1 cellular context compared by ENCODE assay signal in the genomic region with DNA sequence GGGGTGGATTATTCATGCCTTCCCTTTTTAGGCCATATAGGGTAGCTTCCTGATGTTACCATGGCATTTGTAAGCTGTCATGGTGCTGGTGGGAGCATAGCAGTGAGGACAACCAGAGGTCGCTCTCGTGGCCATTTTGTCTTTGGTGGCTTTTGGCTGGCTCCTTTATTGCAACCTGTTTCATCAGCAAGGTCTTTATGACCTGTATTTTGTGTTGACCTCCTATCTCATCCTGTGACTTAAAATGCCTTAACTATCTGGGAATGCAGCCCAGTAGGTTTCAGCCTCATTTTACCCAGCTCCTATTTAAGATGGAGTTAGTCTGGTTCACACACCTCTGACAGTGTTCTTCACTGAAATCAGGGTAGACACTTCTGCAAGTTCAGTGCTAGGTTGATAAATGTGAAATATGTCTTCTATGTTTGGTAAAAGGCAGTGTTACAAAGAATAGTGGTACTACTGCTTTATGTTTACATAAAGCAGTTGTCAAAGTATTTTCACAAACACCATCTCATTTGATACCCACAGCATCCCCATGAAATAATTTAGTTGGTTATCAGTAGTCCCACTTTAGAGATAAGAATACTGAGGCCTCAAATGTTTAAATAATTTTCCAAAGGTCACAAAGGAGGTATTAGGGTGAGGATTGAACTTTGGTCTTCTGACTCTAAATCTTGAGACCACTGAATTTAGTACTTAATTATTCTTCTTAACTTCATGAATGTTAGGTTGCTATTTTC.
TF ChIP-seq lines count a peak whose summit lies in the region.

No MANE protein-coding gene starts in this region.

TF ChIP-seq in K562, 482 proteins besides CTCF, POLR2A, EP300 and RAD21 (continued from another document and continues in another):
- TF ChIP-seq, protein P1, sequence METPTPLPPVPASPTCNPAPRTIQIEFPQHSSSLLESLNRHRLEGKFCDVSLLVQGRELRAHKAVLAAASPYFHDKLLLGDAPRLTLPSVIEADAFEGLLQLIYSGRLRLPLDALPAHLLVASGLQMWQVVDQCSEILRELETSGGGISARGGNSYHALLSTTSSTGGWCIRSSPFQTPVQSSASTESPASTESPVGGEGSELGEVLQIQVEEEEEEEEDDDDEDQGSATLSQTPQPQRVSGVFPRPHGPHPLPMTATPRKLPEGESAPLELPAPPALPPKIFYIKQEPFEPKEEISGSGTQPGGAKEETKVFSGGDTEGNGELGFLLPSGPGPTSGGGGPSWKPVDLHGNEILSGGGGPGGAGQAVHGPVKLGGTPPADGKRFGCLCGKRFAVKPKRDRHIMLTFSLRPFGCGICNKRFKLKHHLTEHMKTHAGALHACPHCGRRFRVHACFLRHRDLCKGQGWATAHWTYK (CRISPR knock-in tag; IDR thresholded peaks at IDR 0.05): peak; percentile 80; the same call in 1 of the 2 replicates
- no peak for TF ChIP-seq KAT2B (IDR thresholded peaks at IDR 0.05; ENCODE audit: low read depth, low read length)
- TF ChIP-seq PHTF2 (CRISPR knock-in tag; IDR thresholded peaks at IDR 0.05): 0 out of 2 replicates have a peak, but pooled peaks have one; percentile 55
- no peak for TF ChIP-seq ZNF274 (IDR thresholded peaks at IDR 0.05; ENCODE audit: borderline replicate concordance, low read depth, low read length)
- no peak for TF ChIP-seq NCOA6 (IDR thresholded peaks at IDR 0.05)
- TF ChIP-seq ELF4 (CRISPR knock-in tag; IDR thresholded peaks at IDR 0.05): no peak
- TF ChIP-seq NR3C1 (CRISPR knock-in tag; IDR thresholded peaks at IDR 0.05): no peak
- TF ChIP-seq, protein P2, sequence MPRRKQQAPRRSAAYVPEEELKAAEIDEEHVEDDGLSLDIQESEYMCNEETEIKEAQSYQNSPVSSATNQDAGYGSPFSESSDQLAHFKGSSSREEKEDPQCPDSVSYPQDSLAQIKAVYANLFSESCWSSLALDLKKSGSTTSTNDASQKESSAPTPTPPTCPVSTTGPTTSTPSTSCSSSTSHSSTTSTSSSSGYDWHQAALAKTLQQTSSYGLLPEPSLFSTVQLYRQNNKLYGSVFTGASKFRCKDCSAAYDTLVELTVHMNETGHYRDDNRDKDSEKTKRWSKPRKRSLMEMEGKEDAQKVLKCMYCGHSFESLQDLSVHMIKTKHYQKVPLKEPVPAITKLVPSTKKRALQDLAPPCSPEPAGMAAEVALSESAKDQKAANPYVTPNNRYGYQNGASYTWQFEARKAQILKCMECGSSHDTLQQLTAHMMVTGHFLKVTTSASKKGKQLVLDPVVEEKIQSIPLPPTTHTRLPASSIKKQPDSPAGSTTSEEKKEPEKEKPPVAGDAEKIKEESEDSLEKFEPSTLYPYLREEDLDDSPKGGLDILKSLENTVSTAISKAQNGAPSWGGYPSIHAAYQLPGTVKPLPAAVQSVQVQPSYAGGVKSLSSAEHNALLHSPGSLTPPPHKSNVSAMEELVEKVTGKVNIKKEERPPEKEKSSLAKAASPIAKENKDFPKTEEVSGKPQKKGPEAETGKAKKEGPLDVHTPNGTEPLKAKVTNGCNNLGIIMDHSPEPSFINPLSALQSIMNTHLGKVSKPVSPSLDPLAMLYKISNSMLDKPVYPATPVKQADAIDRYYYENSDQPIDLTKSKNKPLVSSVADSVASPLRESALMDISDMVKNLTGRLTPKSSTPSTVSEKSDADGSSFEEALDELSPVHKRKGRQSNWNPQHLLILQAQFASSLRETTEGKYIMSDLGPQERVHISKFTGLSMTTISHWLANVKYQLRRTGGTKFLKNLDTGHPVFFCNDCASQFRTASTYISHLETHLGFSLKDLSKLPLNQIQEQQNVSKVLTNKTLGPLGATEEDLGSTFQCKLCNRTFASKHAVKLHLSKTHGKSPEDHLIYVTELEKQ (CRISPR knock-in tag; IDR thresholded peaks at IDR 0.05): peak; percentile 94
- no peak for TF ChIP-seq ETV6 (IDR thresholded peaks at IDR 0.05; ENCODE audit: borderline replicate concordance in 1 of 2, low read depth in 2 of 2, low read length in 1 of 2)
- TF ChIP-seq ETV6 (CRISPR knock-in tag; IDR thresholded peaks at IDR 0.05; ENCODE audit: borderline replicate concordance): no peak
- TF ChIP-seq E2F3 (CRISPR knock-in tag; IDR thresholded peaks at IDR 0.05): no peak
- no peak for TF ChIP-seq RNF2 (IDR thresholded peaks at IDR 0.05)
- TF ChIP-seq ELF2 (CRISPR knock-in tag; IDR thresholded peaks at IDR 0.05): 0 out of 2 replicates have a peak, but pooled peaks have one; percentile 55
- 0 out of 2 replicates have a peak, but pooled peaks have one; percentile 65 for TF ChIP-seq TCFL5 (CRISPR knock-in tag; conservative IDR thresholded peaks at IDR 0.05)
- no peak; the same call in 1 of the 2 replicates for TF ChIP-seq NR2C1 (IDR thresholded peaks at IDR 0.05)
- TF ChIP-seq NR2C1 (tag; IDR thresholded peaks at IDR 0.05): peak; percentile 93
- TF ChIP-seq, protein P3, sequence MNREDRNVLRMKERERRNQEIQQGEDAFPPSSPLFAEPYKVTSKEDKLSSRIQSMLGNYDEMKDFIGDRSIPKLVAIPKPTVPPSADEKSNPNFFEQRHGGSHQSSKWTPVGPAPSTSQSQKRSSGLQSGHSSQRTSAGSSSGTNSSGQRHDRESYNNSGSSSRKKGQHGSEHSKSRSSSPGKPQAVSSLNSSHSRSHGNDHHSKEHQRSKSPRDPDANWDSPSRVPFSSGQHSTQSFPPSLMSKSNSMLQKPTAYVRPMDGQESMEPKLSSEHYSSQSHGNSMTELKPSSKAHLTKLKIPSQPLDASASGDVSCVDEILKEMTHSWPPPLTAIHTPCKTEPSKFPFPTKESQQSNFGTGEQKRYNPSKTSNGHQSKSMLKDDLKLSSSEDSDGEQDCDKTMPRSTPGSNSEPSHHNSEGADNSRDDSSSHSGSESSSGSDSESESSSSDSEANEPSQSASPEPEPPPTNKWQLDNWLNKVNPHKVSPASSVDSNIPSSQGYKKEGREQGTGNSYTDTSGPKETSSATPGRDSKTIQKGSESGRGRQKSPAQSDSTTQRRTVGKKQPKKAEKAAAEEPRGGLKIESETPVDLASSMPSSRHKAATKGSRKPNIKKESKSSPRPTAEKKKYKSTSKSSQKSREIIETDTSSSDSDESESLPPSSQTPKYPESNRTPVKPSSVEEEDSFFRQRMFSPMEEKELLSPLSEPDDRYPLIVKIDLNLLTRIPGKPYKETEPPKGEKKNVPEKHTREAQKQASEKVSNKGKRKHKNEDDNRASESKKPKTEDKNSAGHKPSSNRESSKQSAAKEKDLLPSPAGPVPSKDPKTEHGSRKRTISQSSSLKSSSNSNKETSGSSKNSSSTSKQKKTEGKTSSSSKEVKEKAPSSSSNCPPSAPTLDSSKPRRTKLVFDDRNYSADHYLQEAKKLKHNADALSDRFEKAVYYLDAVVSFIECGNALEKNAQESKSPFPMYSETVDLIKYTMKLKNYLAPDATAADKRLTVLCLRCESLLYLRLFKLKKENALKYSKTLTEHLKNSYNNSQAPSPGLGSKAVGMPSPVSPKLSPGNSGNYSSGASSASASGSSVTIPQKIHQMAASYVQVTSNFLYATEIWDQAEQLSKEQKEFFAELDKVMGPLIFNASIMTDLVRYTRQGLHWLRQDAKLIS (CRISPR knock-in tag; IDR thresholded peaks at IDR 0.05): no peak
- TF ChIP-seq MEF2D (tag; conservative IDR thresholded peaks at IDR 0.05; ENCODE audit: low read depth): peak; percentile 94
- TF ChIP-seq HCFC1 (IDR thresholded peaks at IDR 0.05; ENCODE audit: low read depth, low read length): no peak
- no peak for TF ChIP-seq ZNF263 (CRISPR knock-in tag; IDR thresholded peaks at IDR 0.05; ENCODE audit: borderline replicate concordance)
- TF ChIP-seq, protein P4, sequence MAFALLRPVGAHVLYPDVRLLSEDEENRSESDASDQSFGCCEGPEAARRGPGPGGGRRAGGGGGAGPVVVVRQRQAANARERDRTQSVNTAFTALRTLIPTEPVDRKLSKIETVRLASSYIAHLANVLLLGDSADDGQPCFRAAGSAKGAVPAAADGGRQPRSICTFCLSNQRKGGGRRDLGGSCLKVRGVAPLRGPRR (CRISPR knock-in tag; IDR thresholded peaks at IDR 0.05): no peak
- TF ChIP-seq SRF (CRISPR knock-in tag; IDR thresholded peaks at IDR 0.05): peak; percentile 32 to 91; a peak in 2 of 4 replicates
- no peak for TF ChIP-seq SAP30 (IDR thresholded peaks at IDR 0.05; ENCODE audit: borderline replicate concordance, insufficient read depth, low read depth, low read length, poor library complexity, severe bottlenecking)
- TF ChIP-seq ESRRA (IDR thresholded peaks at IDR 0.05; ENCODE audit: borderline replicate concordance, low read depth): peak; percentile 84
- TF ChIP-seq THRAP3 (IDR thresholded peaks at IDR 0.05; ENCODE audit: borderline replicate concordance): no peak
- no peak for TF ChIP-seq HMG20B (CRISPR knock-in tag; IDR thresholded peaks at IDR 0.05)
- TF ChIP-seq KLF13 (tag; IDR thresholded peaks at IDR 0.05; ENCODE audit: borderline replicate concordance, low read depth): peak; percentile 90
- TF ChIP-seq, protein P5, sequence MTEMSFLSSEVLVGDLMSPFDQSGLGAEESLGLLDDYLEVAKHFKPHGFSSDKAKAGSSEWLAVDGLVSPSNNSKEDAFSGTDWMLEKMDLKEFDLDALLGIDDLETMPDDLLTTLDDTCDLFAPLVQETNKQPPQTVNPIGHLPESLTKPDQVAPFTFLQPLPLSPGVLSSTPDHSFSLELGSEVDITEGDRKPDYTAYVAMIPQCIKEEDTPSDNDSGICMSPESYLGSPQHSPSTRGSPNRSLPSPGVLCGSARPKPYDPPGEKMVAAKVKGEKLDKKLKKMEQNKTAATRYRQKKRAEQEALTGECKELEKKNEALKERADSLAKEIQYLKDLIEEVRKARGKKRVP (CRISPR knock-in tag; IDR thresholded peaks at IDR 0.05): peak; percentile 65
- peak; percentile 97 for TF ChIP-seq ZNF668 (CRISPR knock-in tag; IDR thresholded peaks at IDR 0.05)
- TF ChIP-seq GABPB2 (CRISPR knock-in tag; conservative IDR thresholded peaks at IDR 0.05): peak; percentile 66; the same call in 1 of the 2 replicates
- TF ChIP-seq ATF1 (CRISPR knock-in tag; IDR thresholded peaks at IDR 0.05): no peak
- TF ChIP-seq ATF1 (tag; IDR thresholded peaks at IDR 0.05): peak; percentile 39; the same call in 1 of the 2 replicates
- peak; percentile 99 for TF ChIP-seq DMBX1 (CRISPR knock-in tag; IDR thresholded peaks at IDR 0.05; ENCODE audit: borderline replicate concordance)
- peak; percentile 93 for TF ChIP-seq RHOXF2B (CRISPR knock-in tag; conservative IDR thresholded peaks at IDR 0.05)
- TF ChIP-seq ZNF75A (CRISPR knock-in tag; IDR thresholded peaks at IDR 0.05): no peak
- no peak for TF ChIP-seq ZBTB8A (IDR thresholded peaks at IDR 0.05; ENCODE audit: partially characterized antibody)
- TF ChIP-seq, protein P6, sequence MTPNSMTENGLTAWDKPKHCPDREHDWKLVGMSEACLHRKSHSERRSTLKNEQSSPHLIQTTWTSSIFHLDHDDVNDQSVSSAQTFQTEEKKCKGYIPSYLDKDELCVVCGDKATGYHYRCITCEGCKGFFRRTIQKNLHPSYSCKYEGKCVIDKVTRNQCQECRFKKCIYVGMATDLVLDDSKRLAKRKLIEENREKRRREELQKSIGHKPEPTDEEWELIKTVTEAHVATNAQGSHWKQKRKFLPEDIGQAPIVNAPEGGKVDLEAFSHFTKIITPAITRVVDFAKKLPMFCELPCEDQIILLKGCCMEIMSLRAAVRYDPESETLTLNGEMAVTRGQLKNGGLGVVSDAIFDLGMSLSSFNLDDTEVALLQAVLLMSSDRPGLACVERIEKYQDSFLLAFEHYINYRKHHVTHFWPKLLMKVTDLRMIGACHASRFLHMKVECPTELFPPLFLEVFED (CRISPR knock-in tag; conservative IDR thresholded peaks at IDR 0.05): peak; percentile 94; the same call in 1 of the 2 replicates
- peak; percentile 87 for TF ChIP-seq ZNF212 (CRISPR knock-in tag; IDR thresholded peaks at IDR 0.05)
- peak; percentile 98 for TF ChIP-seq HDAC8 (tag; IDR thresholded peaks at IDR 0.05)
- TF ChIP-seq, protein P7, sequence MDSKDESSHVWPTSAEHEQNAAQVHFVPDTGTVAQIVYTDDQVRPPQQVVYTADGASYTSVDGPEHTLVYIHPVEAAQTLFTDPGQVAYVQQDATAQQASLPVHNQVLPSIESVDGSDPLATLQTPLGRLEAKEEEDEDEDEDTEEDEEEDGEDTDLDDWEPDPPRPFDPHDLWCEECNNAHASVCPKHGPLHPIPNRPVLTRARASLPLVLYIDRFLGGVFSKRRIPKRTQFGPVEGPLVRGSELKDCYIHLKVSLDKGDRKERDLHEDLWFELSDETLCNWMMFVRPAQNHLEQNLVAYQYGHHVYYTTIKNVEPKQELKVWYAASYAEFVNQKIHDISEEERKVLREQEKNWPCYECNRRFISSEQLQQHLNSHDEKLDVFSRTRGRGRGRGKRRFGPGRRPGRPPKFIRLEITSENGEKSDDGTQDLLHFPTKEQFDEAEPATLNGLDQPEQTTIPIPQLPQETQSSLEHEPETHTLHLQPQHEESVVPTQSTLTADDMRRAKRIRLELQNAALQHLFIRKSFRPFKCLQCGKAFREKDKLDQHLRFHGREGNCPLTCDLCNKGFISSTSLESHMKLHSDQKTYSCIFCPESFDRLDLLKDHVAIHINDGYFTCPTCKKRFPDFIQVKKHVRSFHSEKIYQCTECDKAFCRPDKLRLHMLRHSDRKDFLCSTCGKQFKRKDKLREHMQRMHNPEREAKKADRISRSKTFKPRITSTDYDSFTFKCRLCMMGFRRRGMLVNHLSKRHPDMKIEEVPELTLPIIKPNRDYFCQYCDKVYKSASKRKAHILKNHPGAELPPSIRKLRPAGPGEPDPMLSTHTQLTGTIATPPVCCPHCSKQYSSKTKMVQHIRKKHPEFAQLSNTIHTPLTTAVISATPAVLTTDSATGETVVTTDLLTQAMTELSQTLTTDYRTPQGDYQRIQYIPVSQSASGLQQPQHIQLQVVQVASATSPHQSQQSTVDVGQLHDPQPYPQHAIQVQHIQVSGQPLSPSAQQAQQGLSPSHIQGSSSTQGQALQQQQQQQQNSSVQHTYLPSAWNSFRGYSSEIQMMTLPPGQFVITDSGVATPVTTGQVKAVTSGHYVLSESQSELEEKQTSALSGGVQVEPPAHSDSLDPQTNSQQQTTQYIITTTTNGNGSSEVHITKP (IDR thresholded peaks at IDR 0.05; ENCODE audit: partially characterized antibody): no peak
- TF ChIP-seq RFX1 (IDR thresholded peaks at IDR 0.05): peak; percentile 44
- TF ChIP-seq, protein P8, sequence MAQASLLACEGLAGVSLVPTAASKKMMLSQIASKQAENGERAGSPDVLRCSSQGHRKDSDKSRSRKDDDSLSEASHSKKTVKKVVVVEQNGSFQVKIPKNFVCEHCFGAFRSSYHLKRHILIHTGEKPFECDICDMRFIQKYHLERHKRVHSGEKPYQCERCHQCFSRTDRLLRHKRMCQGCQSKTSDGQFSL (CRISPR knock-in tag; IDR thresholded peaks at IDR 0.05): no peak
- TF ChIP-seq, protein P8 (tag; IDR thresholded peaks at IDR 0.05): peak in 1 of 2 experiments; percentile 98; a peak in 2 of 4 replicates
- no peak for TF ChIP-seq ZNF436 (CRISPR knock-in tag; IDR thresholded peaks at IDR 0.05)
- TF ChIP-seq BMI1 (IDR thresholded peaks at IDR 0.05; ENCODE audit: low read length): no peak
- peak; percentile 33; the same call in 1 of the 2 replicates for TF ChIP-seq ZNF707 (CRISPR knock-in tag; conservative IDR thresholded peaks at IDR 0.05)
- peak; percentile 77 for TF ChIP-seq TAF7 (tag; IDR thresholded peaks at IDR 0.05)
- no peak for TF ChIP-seq ZNF57 (CRISPR knock-in tag; IDR thresholded peaks at IDR 0.05)
- no peak for TF ChIP-seq MCM2 (IDR thresholded peaks at IDR 0.05; ENCODE audit: low read depth)
- no peak for TF ChIP-seq FOXK2 (conservative IDR thresholded peaks at IDR 0.05 in 1 of 2, IDR thresholded peaks at IDR 0.05 in 1 of 2; ENCODE audit: low read depth in 2 of 2)
- no peak for TF ChIP-seq SIN3B (IDR thresholded peaks at IDR 0.05; ENCODE audit: low read depth)
